15 cellular contexts compared by ENCODE assay signal in genomic region chr14:95525999-95526398, GRCh38. TPM values are rescaled to one million over a fixed set of nuclear protein-coding genes. Genes with fewer than 3 reads are reported as not detected.
DNase-seq lines count a peak whose midpoint lies in the region; ATAC-seq and TF ChIP-seq lines count a peak whose summit lies in the region.
"Had no signal": no experiment of that assay in that cellular context is flagged by ENCODE, and none has a peak within 500 bp of the region (broad histone marks: within the 10 kb centered on the region; RNA-seq: fewer than 3 reads in every experiment).

No MANE protein-coding gene starts in this region.

- DNase-seq in activated CD4-positive, alpha-beta T cell treated with anti-CD3 and anti-CD28 coated beads, Interleukin-2, amount 10 ng/mL, durations not matched to agents 24 days and 14 days, result no peak
- no peak for DNase-seq in activated CD4-positive, alpha-beta T cell treated with anti-CD3 and anti-CD28 coated beads for 4 hours
- DNase-seq in Peyer's patch (peak in 2 of 3 donors; percentile 9 to 25), chondrocyte (ENCODE audit: low spot score) (no peak), NCI-H526 treated with DMSO at 0.1 percent for 48 hours (lab: John Stamatoyannopoulos, UW) (no peak), NCI-H2227 (lab: John Stamatoyannopoulos, UW; ENCODE audit: unreplicated experiment) (no peak)
- DNase-seq: GOT3; NCI-H446; PC-3; stimulated activated CD4-positive, alpha-beta T cell treated with anti-CD3 and anti-CD28 coated beads, Interleukin-4, amount 100 ng/mL, for 24 hours; stimulated activated naive CD4-positive, alpha-beta T cell had no signal

- peak overlapping the region in 3 of 5 donors; percentile 60 to 79 (median 77) for H3K9ac ChIP-seq in subcutaneous abdominal adipose tissue (ENCODE audit: low read length in 5 of 5)

- H3K4me3 Mint-ChIP-seq in activated CD4-positive, alpha-beta T cell treated with anti-CD3 and anti-CD28 coated beads, Interleukin-2, amount 10 ng/mL, durations not matched to agents 24 days and 14 days, result peak overlapping the region; percentile 47
- H3K4me3 Mint-ChIP-seq in chondrocyte (ENCODE audit: unreplicated experiment), result no peak overlapping the region

- no peak for TF ChIP-seq CTCF in Peyer's patch (IDR thresholded peaks at IDR 0.05)
- no peak for TF ChIP-seq CTCF in chondrocyte (IDR thresholded peaks at IDR 0.05)
- TF ChIP-seq CTCF in gastroesophageal sphincter (IDR thresholded peaks at IDR 0.05), result no peak

- peaks cover 71% of the 10 kb centered on the region for H3K4me1 Mint-ChIP-seq in activated CD4-positive, alpha-beta T cell treated with anti-CD3 and anti-CD28 coated beads, Interleukin-2, amount 10 ng/mL, durations not matched to agents 24 days and 14 days
- peaks cover 81% of the 10 kb centered on the region for H3K4me1 Mint-ChIP-seq in chondrocyte (ENCODE audit: low read depth)

- H3K27me3 ChIP-seq in Peyer's patch (no peaks in the 10 kb centered on the region), subcutaneous abdominal adipose tissue (ENCODE audit: control insufficient read depth in 5 of 5, insufficient read depth in 4 of 5, low read length in 5 of 5) (no peaks in the 10 kb centered on the region), gastroesophageal sphincter (no peaks in the 10 kb centered on the region)
- H3K27me3 ChIP-seq: right atrium auricular region had no signal

- H3K36me3 ChIP-seq in Peyer's patch (peaks cover 0 to 3% (median 0%) of the 10 kb centered on the region in 3 donors), subcutaneous abdominal adipose tissue (ENCODE audit: control insufficient read depth in 5 of 5, insufficient read depth in 5 of 5, low read length in 5 of 5) (peaks cover 0 to 6% (median 0%) of the 10 kb centered on the region in 5 donors), gastroesophageal sphincter (peaks cover 0 to 13% of the 10 kb centered on the region in 2 donors)
- H3K36me3 ChIP-seq: right atrium auricular region had no signal

- H3K4me1 ChIP-seq in Peyer's patch, result peaks cover 0 to 43% (median 1%) of the 10 kb centered on the region in 4 donors
- peaks cover 24 to 56% (median 52%) of the 10 kb centered on the region in 5 donors for H3K4me1 ChIP-seq in subcutaneous abdominal adipose tissue (ENCODE audit: control insufficient read depth in 5 of 5, insufficient read depth in 5 of 5, low read length in 5 of 5)
- H3K4me1 ChIP-seq in gastroesophageal sphincter, result peaks cover 0 to 46% (median 8%) of the 10 kb centered on the region in 3 donors

- 76 to 86% methylated on average over 4 to 5 of the region's 5 CpGs for WGBS in gastroesophageal sphincter (ENCODE audit: low coverage in 1 of 2), 2 donors

- H3K27ac ChIP-seq in Peyer's patch (no peak overlapping the region), subcutaneous abdominal adipose tissue (ENCODE audit: low read depth, low read length) (peak overlapping the region; percentile 97), gastroesophageal sphincter (peak overlapping the region in 1 of 4 donors; percentile 36)

- ATAC-seq in gastroesophageal sphincter, result no peak
- ATAC-seq: PC-3 had no signal

- H3K9me3 Mint-ChIP-seq in activated CD4-positive, alpha-beta T cell treated with anti-CD3 and anti-CD28 coated beads, Interleukin-2, amount 10 ng/mL, durations not matched to agents 24 days and 14 days, result no peaks in the 10 kb centered on the region
- no peaks in the 10 kb centered on the region for H3K9me3 Mint-ChIP-seq in chondrocyte (ENCODE audit: low read depth)

- no peak for TF ChIP-seq EP300 in gastroesophageal sphincter (IDR thresholded peaks at IDR 0.05)

- H3K27ac Mint-ChIP-seq in activated CD4-positive, alpha-beta T cell treated with anti-CD3 and anti-CD28 coated beads, Interleukin-2, amount 10 ng/mL, durations not matched to agents 24 days and 14 days, result peak overlapping the region; percentile 96
- H3K27ac Mint-ChIP-seq in chondrocyte (ENCODE audit: unreplicated experiment), result peak overlapping the region; percentile 98

- intact Hi-C loops in activated CD4-positive, alpha-beta T cell treated with anti-CD3 and anti-CD28 coated beads, Interleukin-2, amount 10 ng/mL, durations not matched to agents 24 days and 14 days (cut with micrococcal nuclease), result loop anchor here (2.0 kb wide), 1 partner anchor 13 kb away; no protein-coding TSS in a partner anchor

- no peaks in the 10 kb centered on the region for H3K27me3 Mint-ChIP-seq in activated CD4-positive, alpha-beta T cell treated with anti-CD3 and anti-CD28 coated beads, Interleukin-2, amount 10 ng/mL, durations not matched to agents 24 days and 14 days
- H3K27me3 Mint-ChIP-seq in chondrocyte (ENCODE audit: low read depth), result no peaks in the 10 kb centered on the region

- H3K36me3 Mint-ChIP-seq in activated CD4-positive, alpha-beta T cell treated with anti-CD3 and anti-CD28 coated beads, Interleukin-2, amount 10 ng/mL, durations not matched to agents 24 days and 14 days (ENCODE audit: low read depth), result peaks cover 11% of the 10 kb centered on the region
- H3K36me3 Mint-ChIP-seq in chondrocyte (ENCODE audit: low read depth), result no peaks in the 10 kb centered on the region

- TF ChIP-seq POLR2A in Peyer's patch (IDR thresholded peaks at IDR 0.05), result no peak
- TF ChIP-seq POLR2A in gastroesophageal sphincter (IDR thresholded peaks at IDR 0.05), result no peak

- no peak overlapping the region for H3K4me3 ChIP-seq in Peyer's patch
- H3K4me3 ChIP-seq in subcutaneous abdominal adipose tissue (ENCODE audit: low read depth in 1 of 5, low read length in 5 of 5), result peak overlapping the region in 3 of 5 donors; percentile 4 to 53 (median 11)
- no peak overlapping the region for H3K4me3 ChIP-seq in gastroesophageal sphincter
- H3K4me3 ChIP-seq: right atrium auricular region had no signal

- H3K9me3 ChIP-seq in Peyer's patch (no peaks in the 10 kb centered on the region), subcutaneous abdominal adipose tissue (ENCODE audit: control insufficient read depth in 5 of 5, low read length in 5 of 5) (no peaks in the 10 kb centered on the region), gastroesophageal sphincter (no peaks in the 10 kb centered on the region)
- H3K9me3 ChIP-seq: right atrium auricular region had no signal

RNA-seq across cellular contexts. Expression of gene GLRX5, which starts 8.9 kb away (rescaled TPM):
- total RNA-seq in activated CD4-positive, alpha-beta T cell treated with anti-CD3 and anti-CD28 coated beads, Interleukin-2, amount 10 ng/mL, durations not matched to agents 24 days and 14 days, result 43.7 and 45.6 TPM in 2 replicates
- total RNA-seq in Peyer's patch (10 to 100 TPM; 24.8 to 42.7 (median 29.5) TPM), chondrocyte (30.9 to 38.9 TPM (median 33.4 TPM) in 3 replicates), gastroesophageal sphincter (10 to 100 TPM; 30.5 to 50.5 (median 33.3) TPM)

RNA-seq across cellular contexts. Expression of gene SYNE3, which starts 9.5 kb away (rescaled TPM):
- total RNA-seq in activated CD4-positive, alpha-beta T cell treated with anti-CD3 and anti-CD28 coated beads, Interleukin-2, amount 10 ng/mL, durations not matched to agents 24 days and 14 days, result 45.2 and 46.3 TPM in 2 replicates
- total RNA-seq in Peyer's patch, result 10 to 100 TPM in 3 of 4 donors, 1 to 10 TPM in 1; 7.2 to 35.5 (median 13.1) TPM
- 21.4 to 22.3 TPM (median 22.0 TPM) in 3 replicates for total RNA-seq in chondrocyte
- 10 to 100 TPM; 16.5 to 28.0 (median 20.3) TPM for total RNA-seq in gastroesophageal sphincter
- total RNA-seq: epithelial cell of proximal tubule had no signal

Comparison
In these comparisons a context has a peak if more than half of its experiments do, and no peak if none do; other contexts are left out.
1. DNase-seq: peak in Peyer's patch (2 of 3); none in activated CD4-positive, alpha-beta T cell treated with anti-CD3 and anti-CD28 coated beads, Interleukin-2, amount 10 ng/mL, durations not matched to agents 24 days and 14 days (single experiment), activated CD4-positive, alpha-beta T cell treated with anti-CD3 and anti-CD28 coated beads for 4 hours (0 of 2), chondrocyte (single experiment), NCI-H526 treated with DMSO at 0.1 percent for 48 hours (single experiment) and NCI-H2227 (single experiment).
2. H3K4me3 ChIP-seq: peak in subcutaneous abdominal adipose tissue (3 of 5); none in Peyer's patch (0 of 4) and gastroesophageal sphincter (0 of 2).